In genomic region chr6:24489881-24490280, GRCh38 we compare ENCODE assay signal across 20 cellular contexts. TPM values are rescaled to one million over a fixed set of nuclear protein-coding genes. Genes with fewer than 3 reads are reported as not detected.
A peak's percentile ranks its signal among the peaks of the same experiment; 100 is the strongest.
DNase-seq lines count a peak whose midpoint lies in the region; ATAC-seq and TF ChIP-seq lines count a peak whose summit lies in the region.
"Had no signal": no experiment of that assay in that cellular context is flagged by ENCODE, and none has a peak within 500 bp of the region (broad histone marks: within the 10 kb centered on the region; RNA-seq: fewer than 3 reads in every experiment).

No MANE protein-coding gene starts in this region.

- peaks cover 23% of the 10 kb centered on the region for H3F3A ChIP-seq in neural progenitor cell (ENCODE audit: low read depth)

- TF ChIP-seq CTCF in neural progenitor cell (IDR thresholded peaks at IDR 0.05): no peak

- H3K4me1 ChIP-seq in neural progenitor cell (no peaks in the 10 kb centered on the region), SJCRH30 (no peaks in the 10 kb centered on the region)

- DNase-seq in EH (ENCODE audit: low read depth) (peak; percentile 15), NCI-H226 (peak; percentile 55), neural progenitor cell (ENCODE audit: low spot score) (no peak), HT-29 (ENCODE audit: low spot score) (no peak), SJCRH30 (no peak), NCI-H146 treated with DMSO at 0.1 percent for 48 hours (lab: John Stamatoyannopoulos, UW; ENCODE audit: unreplicated experiment) (no peak)
- DNase-seq in activated naive CD8-positive, alpha-beta T cell treated with anti-CD3 and anti-CD28 coated beads for 36 hours: no peak
- DNase-seq: activated naive CD4-positive, alpha-beta T cell; cerebellar nuclear complex; DMS53; midbrain; NCI-H1092; NCI-H510A; posterior cingulate gyrus; RPMI8226; stimulated activated CD4-positive, alpha-beta T cell treated with anti-CD3 and anti-CD28 coated beads, Interleukin-2, amount 100 ng/mL, for 48 hours; stimulated activated naive B cell treated with anti-CD40 and anti-IgM and Interleukin-4, amounts not matched to agents 10 μg/mL and 1 μg/mL and 100 μg/mL, for 72 hours had no signal

- ATAC-seq in esophagus mucosa: peak; percentile 87
- ATAC-seq: GM12878; stimulated activated naive B cell treated with anti-CD40 and anti-IgM and Interleukin-4, amounts not matched to agents 10 μg/mL and 1 μg/mL and 100 μg/mL, for 72 hours had no signal

- no peaks in the 10 kb centered on the region for H3K9me3 ChIP-seq in neural progenitor cell (ENCODE audit: low read depth)
- no peaks in the 10 kb centered on the region for H3K9me3 ChIP-seq in SJCRH30 (replicated peaks)

- no peaks in the 10 kb centered on the region for H3K36me3 Mint-ChIP-seq in neural progenitor cell
- no peaks in the 10 kb centered on the region for H3K36me3 Mint-ChIP-seq in activated naive CD8-positive, alpha-beta T cell treated with anti-CD3 and anti-CD28 coated beads for 36 hours
- H3K36me3 Mint-ChIP-seq: stimulated activated naive B cell treated with anti-CD40 and anti-IgM and Interleukin-4, amounts not matched to agents 10 μg/mL and 1 μg/mL and 100 μg/mL, for 72 hours had no signal

- H3K36me3 ChIP-seq in neural progenitor cell (no peaks in the 10 kb centered on the region), SJCRH30 (no peaks in the 10 kb centered on the region)

- no peak overlapping the region for H3K9ac ChIP-seq in neural progenitor cell

- H3K79me2 ChIP-seq in neural progenitor cell (ENCODE audit: low read depth): no peaks in the 10 kb centered on the region

- peaks cover 11% of the 10 kb centered on the region for H3K4me1 Mint-ChIP-seq in neural progenitor cell
- H3K4me1 Mint-ChIP-seq in activated naive CD8-positive, alpha-beta T cell treated with anti-CD3 and anti-CD28 coated beads for 36 hours: peaks cover 8% of the 10 kb centered on the region

- H3K4me3 ChIP-seq in neural progenitor cell (no peak overlapping the region), SJCRH30 (no peak overlapping the region)
- H3K4me3 ChIP-seq: GM12878 had no signal

- no peak overlapping the region for H3K4me2 ChIP-seq in neural progenitor cell

- H4K20me1 ChIP-seq in neural progenitor cell (ENCODE audit: low read depth): peaks cover 4% of the 10 kb centered on the region

- no peak overlapping the region for H3K4me3 Mint-ChIP-seq in neural progenitor cell
- no peak overlapping the region for H3K4me3 Mint-ChIP-seq in activated naive CD8-positive, alpha-beta T cell treated with anti-CD3 and anti-CD28 coated beads for 36 hours
- H3K4me3 Mint-ChIP-seq: B cell; stimulated activated naive B cell treated with anti-CD40 and anti-IgM and Interleukin-4, amounts not matched to agents 10 μg/mL and 1 μg/mL and 100 μg/mL, for 72 hours had no signal

- no peak overlapping the region for H3K27ac ChIP-seq in neural progenitor cell
- H3K27ac ChIP-seq in SJCRH30: no peak overlapping the region

- peaks cover 2% of the 10 kb centered on the region for H3K27me3 Mint-ChIP-seq in neural progenitor cell (ENCODE audit: insufficient read depth, low read depth)
- H3K27me3 Mint-ChIP-seq in activated naive CD8-positive, alpha-beta T cell treated with anti-CD3 and anti-CD28 coated beads for 36 hours: no peaks in the 10 kb centered on the region
- H3K27me3 Mint-ChIP-seq: B cell; stimulated activated naive B cell treated with anti-CD40 and anti-IgM and Interleukin-4, amounts not matched to agents 10 μg/mL and 1 μg/mL and 100 μg/mL, for 72 hours had no signal

- H3K9me3 Mint-ChIP-seq in neural progenitor cell: no peaks in the 10 kb centered on the region
- no peaks in the 10 kb centered on the region for H3K9me3 Mint-ChIP-seq in activated naive CD8-positive, alpha-beta T cell treated with anti-CD3 and anti-CD28 coated beads for 36 hours
- H3K9me3 Mint-ChIP-seq: stimulated activated naive B cell treated with anti-CD40 and anti-IgM and Interleukin-4, amounts not matched to agents 10 μg/mL and 1 μg/mL and 100 μg/mL, for 72 hours had no signal

- peaks cover 18% of the 10 kb centered on the region for H3K27me3 ChIP-seq in neural progenitor cell
- no peaks in the 10 kb centered on the region for H3K27me3 ChIP-seq in SJCRH30

- H2AFZ ChIP-seq in neural progenitor cell (replicated peaks): no peak overlapping the region

- H3K27ac Mint-ChIP-seq in neural progenitor cell: peak overlapping the region; percentile 19
- no peak overlapping the region for H3K27ac Mint-ChIP-seq in activated naive CD8-positive, alpha-beta T cell treated with anti-CD3 and anti-CD28 coated beads for 36 hours
- H3K27ac Mint-ChIP-seq: B cell; stimulated activated naive B cell treated with anti-CD40 and anti-IgM and Interleukin-4, amounts not matched to agents 10 μg/mL and 1 μg/mL and 100 μg/mL, for 72 hours had no signal

RNA-seq across cellular contexts. Expression of gene GPLD1, which starts 0.5 kb away (rescaled TPM):
- total RNA-seq in esophagus mucosa (1.4 TPM), neural progenitor cell (ENCODE audit: low replicate concordance) (4.2 and 8.3 TPM in 2 replicates)
- total RNA-seq in HT-29 (2014; rRNA removed; shearing (Covaris generic)): 0.10 and 0.26 TPM in 2 replicates
- total RNA-seq in SJCRH30 (2014; rRNA removed; shearing (Covaris generic)): 0.23 and 0.59 TPM in 2 replicates
- total RNA-seq in activated naive CD8-positive, alpha-beta T cell treated with anti-CD3 and anti-CD28 coated beads for 36 hours: 1 to 10 TPM in 1 of 2 experiments, under 1 TPM in 1; 0.74 to 1.1 TPM

RNA-seq across cellular contexts. Expression of gene ALDH5A1, which starts 4.9 kb away (rescaled TPM):
- total RNA-seq in esophagus mucosa (13.4 TPM), neural progenitor cell (ENCODE audit: low replicate concordance) (3.5 and 10.8 TPM in 2 replicates)
- 2.3 and 3.8 TPM in 2 replicates for total RNA-seq in HT-29 (2014; rRNA removed; shearing (Covaris generic))
- 1.6 and 2.4 TPM in 2 replicates for total RNA-seq in SJCRH30 (2014; rRNA removed; shearing (Covaris generic))
- 10 to 100 TPM; 18.2 to 20.9 TPM for total RNA-seq in activated naive CD8-positive, alpha-beta T cell treated with anti-CD3 and anti-CD28 coated beads for 36 hours

Comparison
In these comparisons a context has a peak if more than half of its experiments do, and no peak if none do; other contexts are left out.
1. DNase-seq: peak in EH (single experiment) and NCI-H226 (single experiment); none in neural progenitor cell (single experiment), HT-29 (single experiment), SJCRH30 (0 of 2), NCI-H146 treated with DMSO at 0.1 percent for 48 hours (single experiment) and activated naive CD8-positive, alpha-beta T cell treated with anti-CD3 and anti-CD28 coated beads for 36 hours (single experiment).